Comparison of ENCODE assay signal across 1 cellular context in genomic region chr6:118651282-118652050, GRCh38.
TF ChIP-seq lines count a peak whose summit lies in the region.

TSS of gene CEP85L (minus strand) at chr6:118651591. CDS start at chr6:118651269, 322 bp downstream.

TF ChIP-seq in WTC11, 78 proteins besides CTCF, POLR2A, EP300 and RAD21 (continued from another document):
- 0 out of 2 replicates have a peak, but pooled peaks have one; percentile 31 for TF ChIP-seq ZNF281 (CRISPR knock-in tag; IDR thresholded peaks at IDR 0.05)
- TF ChIP-seq CDX4 (CRISPR knock-in tag; IDR thresholded peaks at IDR 0.05; ENCODE audit: borderline replicate concordance), result no peak
- peak; percentile 68; the same call in 1 of the 2 replicates for TF ChIP-seq CREB1 (CRISPR knock-in tag; IDR thresholded peaks at IDR 0.05)
